Comparison of ENCODE assay signal across 22 cellular contexts in genomic region chr19:41698746-41699230, GRCh38. TPM values are rescaled to one million over a fixed set of nuclear protein-coding genes. Genes with fewer than 3 reads are reported as not detected.
DNase-seq lines count a peak whose midpoint lies in the region; FAIRE-seq and TF ChIP-seq lines count a peak whose summit lies in the region.
"Had no signal": no experiment of that assay in that cellular context is flagged by ENCODE, and none has a peak within 500 bp of the region (broad histone marks: within the 10 kb centered on the region; RNA-seq: fewer than 3 reads in every experiment).

No MANE protein-coding gene starts in this region.

- no peaks in the 10 kb centered on the region for H3K27me3 ChIP-seq in hepatocyte
- H3K27me3 ChIP-seq in dorsolateral prefrontal cortex, result peaks cover 0 to 56% (median 16%) of the 10 kb centered on the region in 45 donors
- H3K27me3 ChIP-seq in testis, result no peaks in the 10 kb centered on the region
- H3K27me3 ChIP-seq: thyroid gland had no signal

- no peak for FAIRE-seq in GM12891 (lab: Jason Lieb, UNC)

- H4K20me1 ChIP-seq in hepatocyte (ENCODE audit: insufficient read depth, poor library complexity, severe bottlenecking), result no peaks in the 10 kb centered on the region

- WGBS in hepatocyte (ENCODE audit: low lambda C conversion rate, missing lambda C conversion rate), result 50% methylated on average over 1 of the region's 1 CpG
- WGBS in testis, 2 donors, result 60% methylated on average over 1 of the region's 1 CpG

- no peaks in the 10 kb centered on the region for H3K79me2 ChIP-seq in hepatocyte

- no peak overlapping the region for H3K4me2 ChIP-seq in hepatocyte

- no peaks in the 10 kb centered on the region for H3K4me1 ChIP-seq in hepatocyte (ENCODE audit: insufficient read depth)
- H3K4me1 ChIP-seq in testis, result no peaks in the 10 kb centered on the region
- H3K4me1 ChIP-seq: esophagus muscularis mucosa, psoas muscle, thyroid gland had no signal

- H3K36me3 ChIP-seq in hepatocyte (replicated peaks; ENCODE audit: insufficient read depth, low read depth) (no peaks in the 10 kb centered on the region), testis (ENCODE audit: low read depth, missing control alignments) (no peaks in the 10 kb centered on the region)
- H3K36me3 ChIP-seq: esophagus muscularis mucosa, thyroid gland had no signal

- H3K27ac ChIP-seq in hepatocyte (peak overlapping the region; percentile 48), dorsolateral prefrontal cortex (no peak overlapping the region), testis (no peak overlapping the region)
- H3K27ac ChIP-seq: C4-2B, esophagus muscularis mucosa, psoas muscle, thyroid gland had no signal

- intact Hi-C loops in dorsolateral prefrontal cortex (cut with DNase I) (no loop called here), testis (cut with DNase I; ENCODE audit: low total_unique reads) (no loop called here), posterior cingulate gyrus (cut with DNase I) (no loop called here)

- no peak overlapping the region for H2AFZ ChIP-seq in hepatocyte

- DNase-seq in DMS53 (lab: John Stamatoyannopoulos, UW) (peak; percentile 24), DMS53 treated with DMSO at 0.1 percent for 48 hours (lab: John Stamatoyannopoulos, UW; ENCODE audit: unreplicated experiment) (no peak), NOMO-1 treated with DMSO at 0.1 percent for 48 hours (lab: John Stamatoyannopoulos, UW; ENCODE audit: unreplicated experiment) (peak; percentile 95), hepatocyte (ENCODE audit: low spot score) (no peak), GM12891 (ENCODE audit: insufficient read length, low spot score) (no peak), dorsolateral prefrontal cortex (no peak), testis (no peak), posterior cingulate gyrus (no peak)
- DNase-seq: 8988T; activated naive CD8-positive, alpha-beta T cell treated with anti-CD3 and anti-CD28 coated beads, Interleukin-2, amount 50 U/mL, for 24 hours; DMS79 treated with DMSO at 0.1 percent for 48 hours; glutamatergic neuron; mesenchymal stem cell; psoas muscle; Right ventricle myocardium superior; T-helper 9 cell; thyroid gland had no signal

- H3K4me3 ChIP-seq in hepatocyte (no peak overlapping the region), dorsolateral prefrontal cortex (no peak overlapping the region), testis (no peak overlapping the region)
- H3K4me3 ChIP-seq: esophagus muscularis mucosa, psoas muscle, thyroid gland had no signal

- TF ChIP-seq POLR2A in GM12891 (IDR thresholded peaks at IDR 0.05; ENCODE audit: low read depth, low read length) (no peak), testis (IDR thresholded peaks at IDR 0.05) (no peak)

- TF ChIP-seq CTCF in hepatocyte (IDR thresholded peaks at IDR 0.05; ENCODE audit: poor library complexity), result no peak
- TF ChIP-seq CTCF in dorsolateral prefrontal cortex (IDR thresholded peaks at IDR 0.05 in 54 of 56, conservative IDR thresholded peaks at IDR 0.05 in 2 of 56; ENCODE audit: low read depth in 1 of 56, partially characterized antibody in 56 of 56), result no peak
- TF ChIP-seq CTCF in testis (IDR thresholded peaks at IDR 0.05), result no peak

- H3K9me3 ChIP-seq in hepatocyte (ENCODE audit: low read depth), result no peaks in the 10 kb centered on the region
- no peaks in the 10 kb centered on the region for H3K9me3 ChIP-seq in testis
- H3K9me3 ChIP-seq: psoas muscle, thyroid gland had no signal

- no peaks in the 10 kb centered on the region for H3K9me2 ChIP-seq in hepatocyte (replicated peaks; ENCODE audit: insufficient read depth)

TF ChIP-seq in GM12891, 5 proteins besides CTCF, POLR2A, EP300 and RAD21:
- no peak for TF ChIP-seq POU2F2 (IDR thresholded peaks at IDR 0.05; ENCODE audit: low read depth, low read length)
- no peak for TF ChIP-seq TAF1 (IDR thresholded peaks at IDR 0.05; ENCODE audit: low read depth, low read length)
- no peak for TF ChIP-seq SPI1 (IDR thresholded peaks at IDR 0.05; ENCODE audit: low read depth, low read length)
- TF ChIP-seq POLR2AphosphoS5 (IDR thresholded peaks at IDR 0.05; ENCODE audit: low read depth, low read length), result no peak
- TF ChIP-seq PAX5 (IDR thresholded peaks at IDR 0.05; ENCODE audit: insufficient read depth, low read length, severe bottlenecking), result no peak

RNA-seq across cellular contexts. Expression of gene CEACAM5, which starts 9.6 kb away (rescaled TPM):
- total RNA-seq in hepatocyte (2.7 and 11.5 TPM in 2 replicates), dorsolateral prefrontal cortex (not detected), testis (under 1 TPM; 0.24 to 0.50 TPM)
- polyA plus RNA-seq in hepatocyte (0.96 and 1.5 TPM in 2 replicates), testis (ENCODE audit: insufficient read depth, low read depth, low replicate concordance) (0.33 TPM)
- not detected for polyA plus RNA-seq in GM12891 (2012; ENCODE audit: low read depth, missing spikeins)
- total RNA-seq: activated CD8-positive, alpha-beta memory T cell treated with anti-CD3 and anti-CD28 coated beads for 36 hours; activated T-helper 2 cell treated with anti-CD3 and anti-CD28 coated beads, Interferon-gamma antibody, Interleukin-2, Interleukin-4, amounts not matched to agents 10 μg/mL and 5 μg/mL and 100 μg/mL, durations not matched to agents 14 hours and 24 hours and 36 hours; natural killer cell treated with Interleukin-12 subunit alpha and Interleukin-12 subunit beta and Interleukin-15 and Interleukin-18, amount 100 ng/mL, for 72 hours; Right ventricle myocardium superior had no signal

RNA-seq across cellular contexts. Expression of gene CEACAM7, which starts 10.7 kb away (rescaled TPM):
- 2.7 and 6.3 TPM in 2 replicates for total RNA-seq in hepatocyte
- polyA plus RNA-seq in hepatocyte, result not detected in 2 replicates
- polyA plus RNA-seq in GM12891 (2012; ENCODE audit: low read depth, missing spikeins), result not detected
- not detected for total RNA-seq in dorsolateral prefrontal cortex
- total RNA-seq in testis, result under 1 TPM; 0.19 to 0.39 TPM
- polyA plus RNA-seq in testis (ENCODE audit: insufficient read depth, low read depth, low replicate concordance), result not detected
- total RNA-seq: activated CD8-positive, alpha-beta memory T cell treated with anti-CD3 and anti-CD28 coated beads for 36 hours; activated T-helper 2 cell treated with anti-CD3 and anti-CD28 coated beads, Interferon-gamma antibody, Interleukin-2, Interleukin-4, amounts not matched to agents 10 μg/mL and 5 μg/mL and 100 μg/mL, durations not matched to agents 14 hours and 24 hours and 36 hours; natural killer cell treated with Interleukin-12 subunit alpha and Interleukin-12 subunit beta and Interleukin-15 and Interleukin-18, amount 100 ng/mL, for 72 hours; Right ventricle myocardium superior; thyroid gland had no signal

RNA-seq across cellular contexts. Expression of gene CEACAM6, which starts 56.5 kb away (rescaled TPM):
- total RNA-seq in hepatocyte, result 7.9 and 16.0 TPM in 2 replicates
- polyA plus RNA-seq in hepatocyte, result 4.5 and 5.3 TPM in 2 replicates
- not detected for polyA plus RNA-seq in GM12891 (2012; ENCODE audit: low read depth, missing spikeins)
- total RNA-seq in dorsolateral prefrontal cortex, result under 1 TPM in 1 of 120 experiments, not detected in 119; 0.20 TPM
- under 1 TPM in 1 of 2 donors, not detected in 1; 0.31 TPM for total RNA-seq in testis
- 0.29 TPM for polyA plus RNA-seq in testis (ENCODE audit: insufficient read depth, low read depth, low replicate concordance)
- total RNA-seq: activated CD8-positive, alpha-beta memory T cell treated with anti-CD3 and anti-CD28 coated beads for 36 hours; activated T-helper 2 cell treated with anti-CD3 and anti-CD28 coated beads, Interferon-gamma antibody, Interleukin-2, Interleukin-4, amounts not matched to agents 10 μg/mL and 5 μg/mL and 100 μg/mL, durations not matched to agents 14 hours and 24 hours and 36 hours; natural killer cell treated with Interleukin-12 subunit alpha and Interleukin-12 subunit beta and Interleukin-15 and Interleukin-18, amount 100 ng/mL, for 72 hours; Right ventricle myocardium superior had no signal

Comparison
In these comparisons a context has a peak if more than half of its experiments do, and no peak if none do; other contexts are left out.
1. DNase-seq: peak in DMS53 (single experiment) and NOMO-1 treated with DMSO at 0.1 percent for 48 hours (single experiment); none in DMS53 treated with DMSO at 0.1 percent for 48 hours (single experiment), hepatocyte (single experiment), GM12891 (single experiment), dorsolateral prefrontal cortex (0 of 10), testis (single experiment) and posterior cingulate gyrus (0 of 10).